ENCODE assay signal across 10 cellular contexts in genomic region chr4:23368081-23368697, GRCh38.
A peak's percentile ranks its signal among the peaks of the same experiment; 100 is the strongest.
DNase-seq lines count a peak whose midpoint lies in the region; ATAC-seq, FAIRE-seq and TF ChIP-seq lines count a peak whose summit lies in the region.
"Had no signal": no experiment of that assay in that cellular context is flagged by ENCODE, and none has a peak within 500 bp of the region (broad histone marks: within the 10 kb centered on the region; RNA-seq: fewer than 3 reads in every experiment).

No MANE protein-coding gene starts in this region.

- 10% methylated on average over 6 of the region's 6 CpGs for WGBS in HepG2 (ENCODE audit: low lambda C conversion rate)

- DNase-seq in COR-L47 (lab: John Stamatoyannopoulos, UW) (peak; percentile 37), HuH-7.5 (ENCODE audit: low spot score) (peak; percentile 48), astrocyte of the spinal cord (ENCODE audit: low read depth, low spot score) (no peak), HepG2 (ENCODE audit: low spot score) (peak; percentile 23), RKO (ENCODE audit: low spot score) (no peak), medulla oblongata (ENCODE audit: extremely low spot score) (no peak), GM19240 (ENCODE audit: insufficient read length, low spot score) (no peak), C1 segment of cervical spinal cord (lab: John Stamatoyannopoulos, UW) (no peak)
- DNase-seq: GM23248 had no signal

- ATAC-seq in HepG2: peak; percentile 81

- CTCF ChIA-PET in HepG2 (lab: Yijun Ruan, JAX; ENCODE audit: low intra/inter-chr PET ratio, low total read pairs): no interaction called here

- TF ChIP-seq EP300 in HepG2 (IDR thresholded peaks at IDR 0.05; ENCODE audit: low read depth in 2 of 2, low read length in 2 of 2) (no peak), HepG2 (CRISPR knock-in tag; IDR thresholded peaks at IDR 0.05; ENCODE audit: borderline replicate concordance) (no peak)

- H3K4me1 ChIP-seq in HepG2 (ENCODE audit: insufficient read depth, low read length): peaks cover 7% of the 10 kb centered on the region

- no peaks in the 10 kb centered on the region for H4K20me1 ChIP-seq in HepG2 (ENCODE audit: insufficient read depth, low read length)

- H3K27me3 ChIP-seq in HepG2 (ENCODE audit: control insufficient read depth in 1 of 2, insufficient read depth in 2 of 2, low read length in 2 of 2): no peaks in the 10 kb centered on the region

- H3K27ac ChIP-seq in HepG2 (ENCODE audit: extremely low read length, insufficient read depth, low read length): no peak overlapping the region
- H3K27ac ChIP-seq: GM23248, VCaP had no signal

- POLR2A ChIA-PET in HepG2 (lab: Yijun Ruan, JAX): no interaction called here

- no peaks in the 10 kb centered on the region for H3K9me3 ChIP-seq in HepG2 (ENCODE audit: low read length)

- no peak overlapping the region for H3K4me3 ChIP-seq in astrocyte of the spinal cord (ENCODE audit: low read depth, low read length)
- no peak overlapping the region for H3K4me3 ChIP-seq in HepG2 (replicated peaks in 1 of 3; ENCODE audit: insufficient read depth in 1 of 3, low read depth in 2 of 3, low read length in 3 of 3)
- H3K4me3 ChIP-seq: GM23248 had no signal

- H2AFZ ChIP-seq in HepG2 (ENCODE audit: low read length): no peak overlapping the region
- H2AFZ ChIP-seq: GM23248 had no signal

- peak; percentile 2 for TF ChIP-seq CTCF in astrocyte of the spinal cord (IDR thresholded peaks at IDR 0.05; ENCODE audit: low read depth, low read length)
- peak; percentile 58 for TF ChIP-seq CTCF in HepG2 (CRISPR knock-in tag; IDR thresholded peaks at IDR 0.05)

- in situ Hi-C loops in astrocyte of the spinal cord (cut with HindIII; ENCODE audit: low sequenced_read_pairs): no loop called here
- in situ Hi-C loops in HepG2 (cut with HindIII; ENCODE audit: extremely low pct_ligation_motif_present, low pct_unique_long_range_greater_than_20kb): no loop called here

- no peak for FAIRE-seq in HepG2 (lab: Jason Lieb, UNC)

- H3K79me2 ChIP-seq in HepG2 (ENCODE audit: insufficient read depth, low read length): no peaks in the 10 kb centered on the region

- TF ChIP-seq POLR2A in HepG2 (IDR thresholded peaks at IDR 0.05; ENCODE audit: insufficient read depth in 1 of 2, low read depth in 2 of 2, low read length in 2 of 2): no peak

- no peak for TF ChIP-seq RAD21 in HepG2 (CRISPR knock-in tag; IDR thresholded peaks at IDR 0.05)

- H3K9ac ChIP-seq in HepG2 (ENCODE audit: insufficient read depth, low read depth, low read length): no peak overlapping the region
- H3K9ac ChIP-seq: GM23248 had no signal

- intact Hi-C loops in HepG2 (cut with micrococcal nuclease; ENCODE audit: unreplicated experiment): no loop called here

- BruUV-seq in HepG2 (replicated peaks; lab: Mats Ljungman, UMichigan): no TSS peak

- no peak overlapping the region for H3K4me2 ChIP-seq in HepG2 (ENCODE audit: low read depth, low read length)

- H3K36me3 ChIP-seq in HepG2 (replicated peaks in 1 of 2; ENCODE audit: control insufficient read depth in 1 of 2, insufficient read depth in 2 of 2, low read length in 2 of 2): no peaks in the 10 kb centered on the region

TF ChIP-seq in HepG2, 621 proteins besides CTCF, POLR2A, EP300 and RAD21 (continues in another document):
- TF ChIP-seq EZH2 (conservative IDR thresholded peaks at IDR 0.05; ENCODE audit: low read depth, low read length) (no peak), FOXP1 (IDR thresholded peaks at IDR 0.05) (no peak), FOXP1 (CRISPR knock-in tag; IDR thresholded peaks at IDR 0.05) (0 out of 2 replicates have a peak, but pooled peaks have one; percentile 10), SMARCE1 (IDR thresholded peaks at IDR 0.05; ENCODE audit: borderline replicate concordance) (no peak), NR2F2 (IDR thresholded peaks at IDR 0.05; ENCODE audit: borderline replicate concordance, low read depth) (peak; percentile 19; the same call in 1 of the 2 replicates), NR2F6 (IDR thresholded peaks at IDR 0.05) (peak; percentile 47), NR2F6 (CRISPR knock-in tag; IDR thresholded peaks at IDR 0.05) (no peak), ZNF572 (CRISPR knock-in tag; IDR thresholded peaks at IDR 0.05) (no peak), GZF1 (CRISPR knock-in tag; IDR thresholded peaks at IDR 0.05) (no peak), STAG1 (CRISPR knock-in tag; IDR thresholded peaks at IDR 0.05) (peak; percentile 45), NPAS2 (CRISPR knock-in tag; IDR thresholded peaks at IDR 0.05; ENCODE audit: borderline replicate concordance) (no peak), FOXA1 (IDR thresholded peaks at IDR 0.05) (peak; percentile 69), FOXA1 (CRISPR knock-in tag; IDR thresholded peaks at IDR 0.05) (peak; percentile 53), MEIS2 (CRISPR knock-in tag; IDR thresholded peaks at IDR 0.05) (no peak), NR2F1 (CRISPR knock-in tag; IDR thresholded peaks at IDR 0.05) (peak in 1 of 2 experiments; percentile 45; a peak in 1 of 4 replicates), ZNF333 (CRISPR knock-in tag; IDR thresholded peaks at IDR 0.05; ENCODE audit: borderline replicate concordance) (no peak), ZNF605 (CRISPR knock-in tag; IDR thresholded peaks at IDR 0.05) (no peak), HHEX (CRISPR knock-in tag; IDR thresholded peaks at IDR 0.05) (peak; percentile 65), HNRNPK (IDR thresholded peaks at IDR 0.05; ENCODE audit: low read depth, low read length, poor library complexity, severe bottlenecking) (no peak), TBX3 (IDR thresholded peaks at IDR 0.05; ENCODE audit: borderline replicate concordance) (peak; percentile 78; the same call in 1 of the 2 replicates), ZNF747 (CRISPR knock-in tag; IDR thresholded peaks at IDR 0.05; ENCODE audit: borderline replicate concordance) (no peak), MED8 (CRISPR knock-in tag; IDR thresholded peaks at IDR 0.05; ENCODE audit: insufficient replicate concordance) (no peak), SMC3 (IDR thresholded peaks at IDR 0.05; ENCODE audit: low read length) (peak; percentile 26; the same call in 1 of the 2 replicates), SOX13 (IDR thresholded peaks at IDR 0.05) (no peak), SOX13 (CRISPR knock-in tag; conservative IDR thresholded peaks at IDR 0.05 in 1 of 2, IDR thresholded peaks at IDR 0.05 in 1 of 2) (0 out of 4 replicates have a peak, but pooled peaks of 1 of the 2 experiments have one; percentile 20), ZNF12 (CRISPR knock-in tag; IDR thresholded peaks at IDR 0.05) (no peak), SNRNP70 (IDR thresholded peaks at IDR 0.05; ENCODE audit: low read depth, low read length) (no peak)
- TF ChIP-seq, protein P1, sequence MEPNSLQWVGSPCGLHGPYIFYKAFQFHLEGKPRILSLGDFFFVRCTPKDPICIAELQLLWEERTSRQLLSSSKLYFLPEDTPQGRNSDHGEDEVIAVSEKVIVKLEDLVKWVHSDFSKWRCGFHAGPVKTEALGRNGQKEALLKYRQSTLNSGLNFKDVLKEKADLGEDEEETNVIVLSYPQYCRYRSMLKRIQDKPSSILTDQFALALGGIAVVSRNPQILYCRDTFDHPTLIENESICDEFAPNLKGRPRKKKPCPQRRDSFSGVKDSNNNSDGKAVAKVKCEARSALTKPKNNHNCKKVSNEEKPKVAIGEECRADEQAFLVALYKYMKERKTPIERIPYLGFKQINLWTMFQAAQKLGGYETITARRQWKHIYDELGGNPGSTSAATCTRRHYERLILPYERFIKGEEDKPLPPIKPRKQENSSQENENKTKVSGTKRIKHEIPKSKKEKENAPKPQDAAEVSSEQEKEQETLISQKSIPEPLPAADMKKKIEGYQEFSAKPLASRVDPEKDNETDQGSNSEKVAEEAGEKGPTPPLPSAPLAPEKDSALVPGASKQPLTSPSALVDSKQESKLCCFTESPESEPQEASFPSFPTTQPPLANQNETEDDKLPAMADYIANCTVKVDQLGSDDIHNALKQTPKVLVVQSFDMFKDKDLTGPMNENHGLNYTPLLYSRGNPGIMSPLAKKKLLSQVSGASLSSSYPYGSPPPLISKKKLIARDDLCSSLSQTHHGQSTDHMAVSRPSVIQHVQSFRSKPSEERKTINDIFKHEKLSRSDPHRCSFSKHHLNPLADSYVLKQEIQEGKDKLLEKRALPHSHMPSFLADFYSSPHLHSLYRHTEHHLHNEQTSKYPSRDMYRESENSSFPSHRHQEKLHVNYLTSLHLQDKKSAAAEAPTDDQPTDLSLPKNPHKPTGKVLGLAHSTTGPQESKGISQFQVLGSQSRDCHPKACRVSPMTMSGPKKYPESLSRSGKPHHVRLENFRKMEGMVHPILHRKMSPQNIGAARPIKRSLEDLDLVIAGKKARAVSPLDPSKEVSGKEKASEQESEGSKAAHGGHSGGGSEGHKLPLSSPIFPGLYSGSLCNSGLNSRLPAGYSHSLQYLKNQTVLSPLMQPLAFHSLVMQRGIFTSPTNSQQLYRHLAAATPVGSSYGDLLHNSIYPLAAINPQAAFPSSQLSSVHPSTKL (CRISPR knock-in tag; IDR thresholded peaks at IDR 0.05): 0 out of 2 replicates have a peak, but pooled peaks have one; percentile 37

Comparison
In these comparisons a context has a peak if more than half of its experiments do, and no peak if none do; other contexts are left out.
1. DNase-seq: peak in COR-L47 (single experiment), HuH-7.5 (single experiment) and HepG2 (single experiment); none in astrocyte of the spinal cord (single experiment), RKO (single experiment), medulla oblongata (single experiment), GM19240 (single experiment) and C1 segment of cervical spinal cord (0 of 14).